1 cellular context compared by ENCODE assay signal in genomic region chr5:140258016-140258415, GRCh38.
TF ChIP-seq lines count a peak whose summit lies in the region.

No MANE protein-coding gene starts in this region.

TF ChIP-seq in IMR-90, 13 proteins besides CTCF, POLR2A, EP300 and RAD21:
- no peak for TF ChIP-seq MXI1 (IDR thresholded peaks at IDR 0.05; ENCODE audit: borderline replicate concordance, low read depth, low read length)
- no peak for TF ChIP-seq RCOR1 (IDR thresholded peaks at IDR 0.05; ENCODE audit: insufficient replicate concordance, low read length)
- no peak for TF ChIP-seq CHD1 (IDR thresholded peaks at IDR 0.05; ENCODE audit: low read depth, low read length)
- TF ChIP-seq MAFK (IDR thresholded peaks at IDR 0.05; ENCODE audit: low read depth, low read length) = no peak
- TF ChIP-seq ELK1 (IDR thresholded peaks at IDR 0.05; ENCODE audit: borderline replicate concordance, low read depth, low read length) = no peak
- TF ChIP-seq FOS (IDR thresholded peaks at IDR 0.05; ENCODE audit: low read depth, low read length) = no peak
- TF ChIP-seq MAZ (IDR thresholded peaks at IDR 0.05; ENCODE audit: borderline replicate concordance, low read depth, low read length) = no peak
- TF ChIP-seq RFX5 (IDR thresholded peaks at IDR 0.05; ENCODE audit: low read depth, low read length) = no peak
- TF ChIP-seq BHLHE40 (IDR thresholded peaks at IDR 0.05; ENCODE audit: low read depth, low read length) = no peak
- no peak for TF ChIP-seq CEBPB (IDR thresholded peaks at IDR 0.05; ENCODE audit: low read depth, low read length)
- no peak for TF ChIP-seq USF2 (IDR thresholded peaks at IDR 0.05; ENCODE audit: low read depth, low read length)
- no peak for TF ChIP-seq NFE2L2 (IDR thresholded peaks at IDR 0.05; ENCODE audit: low read depth, low read length)
- no peak for TF ChIP-seq SMC3 (IDR thresholded peaks at IDR 0.05; ENCODE audit: low read depth, low read length)
